In the genomic region with DNA sequence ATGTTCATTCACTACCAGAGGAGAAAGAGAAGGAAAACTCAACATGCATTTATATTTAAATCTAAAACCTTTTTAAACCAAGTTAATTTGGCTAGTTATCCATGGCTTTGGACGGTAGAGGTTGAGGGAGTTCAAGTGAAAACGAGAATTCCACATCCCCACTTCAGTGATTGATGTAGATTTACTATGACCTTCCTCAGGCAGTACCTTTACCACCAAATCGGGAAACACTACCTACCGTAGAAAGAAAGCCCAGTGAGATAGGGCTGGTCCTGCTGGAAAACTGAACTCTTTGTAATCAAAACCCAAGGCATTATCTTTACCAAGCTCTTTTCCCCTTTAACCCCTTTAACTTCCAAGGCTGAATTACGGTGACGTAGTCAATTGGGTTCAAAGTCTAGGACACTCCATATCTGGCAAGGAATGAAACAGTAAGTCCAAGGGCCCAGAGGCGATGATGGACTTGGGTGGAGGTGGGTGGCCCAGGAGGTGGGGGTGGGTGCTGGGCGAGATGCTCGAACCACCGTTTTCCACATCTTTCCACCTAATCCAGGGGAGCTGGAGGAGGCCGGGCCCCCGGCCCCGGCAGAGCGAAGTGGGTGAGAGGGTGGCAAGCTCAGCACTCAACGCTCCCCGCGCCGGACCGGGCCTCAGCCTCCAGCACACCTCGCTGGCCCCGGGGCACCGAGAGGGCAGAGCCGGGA, we compare ENCODE assay signal across 1 cellular context.
TF ChIP-seq lines count a peak whose summit lies in the region.

No MANE protein-coding gene starts in this region.

TF ChIP-seq in SK-N-SH, 30 proteins besides CTCF, POLR2A, EP300 and RAD21 (continued from another document):
- TF ChIP-seq, protein P1, sequence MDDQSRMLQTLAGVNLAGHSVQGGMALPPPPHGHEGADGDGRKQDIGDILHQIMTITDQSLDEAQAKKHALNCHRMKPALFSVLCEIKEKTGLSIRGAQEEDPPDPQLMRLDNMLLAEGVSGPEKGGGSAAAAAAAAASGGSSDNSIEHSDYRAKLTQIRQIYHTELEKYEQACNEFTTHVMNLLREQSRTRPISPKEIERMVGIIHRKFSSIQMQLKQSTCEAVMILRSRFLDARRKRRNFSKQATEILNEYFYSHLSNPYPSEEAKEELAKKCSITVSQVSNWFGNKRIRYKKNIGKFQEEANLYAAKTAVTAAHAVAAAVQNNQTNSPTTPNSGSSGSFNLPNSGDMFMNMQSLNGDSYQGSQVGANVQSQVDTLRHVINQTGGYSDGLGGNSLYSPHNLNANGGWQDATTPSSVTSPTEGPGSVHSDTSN (IDR thresholded peaks at IDR 0.05), result no peak
- TF ChIP-seq SIN3A (IDR thresholded peaks at IDR 0.05; ENCODE audit: borderline replicate concordance, low read depth, low read length) (no peak), JUND (IDR thresholded peaks at IDR 0.05) (no peak), POLR2AphosphoS5 (IDR thresholded peaks at IDR 0.05; ENCODE audit: low read depth, low read length) (no peak), FOSL2 (IDR thresholded peaks at IDR 0.05; ENCODE audit: borderline replicate concordance, low read depth) (no peak), CHD2 (IDR thresholded peaks at IDR 0.05; ENCODE audit: low read length, partially characterized antibody) (no peak), TCF12 (IDR thresholded peaks at IDR 0.05) (no peak), NRF1 (IDR thresholded peaks at IDR 0.05; ENCODE audit: low read depth, low read length) (no peak), EZH2phosphoT487 (IDR thresholded peaks at IDR 0.05; ENCODE audit: borderline replicate concordance, low read depth) (no peak)
- TF ChIP-seq, protein P2, sequence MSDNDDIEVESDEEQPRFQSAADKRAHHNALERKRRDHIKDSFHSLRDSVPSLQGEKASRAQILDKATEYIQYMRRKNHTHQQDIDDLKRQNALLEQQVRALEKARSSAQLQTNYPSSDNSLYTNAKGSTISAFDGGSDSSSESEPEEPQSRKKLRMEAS (IDR thresholded peaks at IDR 0.05; ENCODE audit: low read depth), result no peak
